Comparison of ENCODE assay signal across 1 cellular context in genomic region chr5:91312698-91313097, GRCh38.
TF ChIP-seq lines count a peak whose summit lies in the region.

No MANE protein-coding gene starts in this region.

TF ChIP-seq in HepG2, 621 proteins besides CTCF, POLR2A, EP300 and RAD21 (continues in another document):
- TF ChIP-seq, protein P1, sequence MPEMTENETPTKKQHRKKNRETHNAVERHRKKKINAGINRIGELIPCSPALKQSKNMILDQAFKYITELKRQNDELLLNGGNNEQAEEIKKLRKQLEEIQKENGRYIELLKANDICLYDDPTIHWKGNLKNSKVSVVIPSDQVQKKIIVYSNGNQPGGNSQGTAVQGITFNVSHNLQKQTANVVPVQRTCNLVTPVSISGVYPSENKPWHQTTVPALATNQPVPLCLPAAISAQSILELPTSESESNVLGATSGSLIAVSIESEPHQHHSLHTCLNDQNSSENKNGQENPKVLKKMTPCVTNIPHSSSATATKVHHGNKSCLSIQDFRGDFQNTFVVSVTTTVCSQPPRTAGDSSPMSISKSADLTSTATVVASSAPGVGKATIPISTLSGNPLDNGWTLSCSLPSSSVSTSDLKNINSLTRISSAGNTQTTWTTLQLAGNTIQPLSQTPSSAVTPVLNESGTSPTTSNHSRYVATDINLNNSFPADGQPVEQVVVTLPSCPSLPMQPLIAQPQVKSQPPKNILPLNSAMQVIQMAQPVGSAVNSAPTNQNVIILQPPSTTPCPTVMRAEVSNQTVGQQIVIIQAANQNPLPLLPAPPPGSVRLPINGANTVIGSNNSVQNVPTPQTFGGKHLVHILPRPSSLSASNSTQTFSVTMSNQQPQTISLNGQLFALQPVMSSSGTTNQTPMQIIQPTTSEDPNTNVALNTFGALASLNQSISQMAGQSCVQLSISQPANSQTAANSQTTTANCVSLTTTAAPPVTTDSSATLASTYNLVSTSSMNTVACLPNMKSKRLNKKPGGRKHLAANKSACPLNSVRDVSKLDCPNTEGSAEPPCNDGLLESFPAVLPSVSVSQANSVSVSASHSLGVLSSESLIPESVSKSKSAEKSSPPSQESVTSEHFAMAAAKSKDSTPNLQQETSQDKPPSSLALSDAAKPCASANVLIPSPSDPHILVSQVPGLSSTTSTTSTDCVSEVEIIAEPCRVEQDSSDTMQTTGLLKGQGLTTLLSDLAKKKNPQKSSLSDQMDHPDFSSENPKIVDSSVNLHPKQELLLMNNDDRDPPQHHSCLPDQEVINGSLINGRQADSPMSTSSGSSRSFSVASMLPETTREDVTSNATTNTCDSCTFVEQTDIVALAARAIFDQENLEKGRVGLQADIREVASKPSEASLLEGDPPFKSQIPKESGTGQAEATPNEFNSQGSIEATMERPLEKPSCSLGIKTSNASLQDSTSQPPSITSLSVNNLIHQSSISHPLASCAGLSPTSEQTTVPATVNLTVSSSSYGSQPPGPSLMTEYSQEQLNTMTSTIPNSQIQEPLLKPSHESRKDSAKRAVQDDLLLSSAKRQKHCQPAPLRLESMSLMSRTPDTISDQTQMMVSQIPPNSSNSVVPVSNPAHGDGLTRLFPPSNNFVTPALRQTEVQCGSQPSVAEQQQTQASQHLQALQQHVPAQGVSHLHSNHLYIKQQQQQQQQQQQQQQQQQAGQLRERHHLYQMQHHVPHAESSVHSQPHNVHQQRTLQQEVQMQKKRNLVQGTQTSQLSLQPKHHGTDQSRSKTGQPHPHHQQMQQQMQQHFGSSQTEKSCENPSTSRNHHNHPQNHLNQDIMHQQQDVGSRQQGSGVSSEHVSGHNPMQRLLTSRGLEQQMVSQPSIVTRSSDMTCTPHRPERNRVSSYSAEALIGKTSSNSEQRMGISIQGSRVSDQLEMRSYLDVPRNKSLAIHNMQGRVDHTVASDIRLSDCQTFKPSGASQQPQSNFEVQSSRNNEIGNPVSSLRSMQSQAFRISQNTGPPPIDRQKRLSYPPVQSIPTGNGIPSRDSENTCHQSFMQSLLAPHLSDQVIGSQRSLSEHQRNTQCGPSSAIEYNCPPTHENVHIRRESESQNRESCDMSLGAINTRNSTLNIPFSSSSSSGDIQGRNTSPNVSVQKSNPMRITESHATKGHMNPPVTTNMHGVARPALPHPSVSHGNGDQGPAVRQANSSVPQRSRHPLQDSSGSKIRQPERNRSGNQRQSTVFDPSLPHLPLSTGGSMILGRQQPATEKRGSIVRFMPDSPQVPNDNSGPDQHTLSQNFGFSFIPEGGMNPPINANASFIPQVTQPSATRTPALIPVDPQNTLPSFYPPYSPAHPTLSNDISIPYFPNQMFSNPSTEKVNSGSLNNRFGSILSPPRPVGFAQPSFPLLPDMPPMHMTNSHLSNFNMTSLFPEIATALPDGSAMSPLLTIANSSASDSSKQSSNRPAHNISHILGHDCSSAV (CRISPR knock-in tag; IDR thresholded peaks at IDR 0.05; ENCODE audit: borderline replicate concordance): no peak
- TF ChIP-seq ATRX (CRISPR knock-in tag; IDR thresholded peaks at IDR 0.05; ENCODE audit: borderline replicate concordance): no peak
- TF ChIP-seq HNRNPK (IDR thresholded peaks at IDR 0.05; ENCODE audit: low read depth, low read length, poor library complexity, severe bottlenecking): no peak
- TF ChIP-seq NFIC (IDR thresholded peaks at IDR 0.05; ENCODE audit: low read length): no peak
- no peak for TF ChIP-seq ZNF24 (IDR thresholded peaks at IDR 0.05)
- TF ChIP-seq ATF2 (CRISPR knock-in tag; IDR thresholded peaks at IDR 0.05): no peak
- TF ChIP-seq, protein P2, sequence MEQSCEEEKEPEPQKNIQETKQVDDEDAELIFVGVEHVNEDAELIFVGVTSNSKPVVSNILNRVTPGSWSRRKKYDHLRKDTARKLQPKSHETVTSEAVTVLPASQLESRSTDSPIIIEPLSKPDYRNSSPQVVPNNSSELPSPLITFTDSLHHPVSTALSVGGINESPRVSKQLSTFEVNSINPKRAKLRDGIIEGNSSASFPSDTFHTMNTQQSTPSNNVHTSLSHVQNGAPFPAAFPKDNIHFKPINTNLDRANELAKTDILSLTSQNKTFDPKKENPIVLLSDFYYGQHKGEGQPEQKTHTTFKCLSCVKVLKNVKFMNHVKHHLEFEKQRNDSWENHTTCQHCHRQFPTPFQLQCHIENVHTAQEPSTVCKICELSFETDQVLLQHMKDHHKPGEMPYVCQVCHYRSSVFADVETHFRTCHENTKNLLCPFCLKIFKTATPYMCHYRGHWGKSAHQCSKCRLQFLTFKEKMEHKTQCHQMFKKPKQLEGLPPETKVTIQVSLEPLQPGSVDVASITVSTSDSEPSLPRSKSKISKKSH (CRISPR knock-in tag; IDR thresholded peaks at IDR 0.05; ENCODE audit: borderline replicate concordance): no peak
- peak; percentile 88; the same call in 1 of the 2 replicates for TF ChIP-seq ZNF768 (CRISPR knock-in tag; IDR thresholded peaks at IDR 0.05)
- no peak for TF ChIP-seq GMEB1 (CRISPR knock-in tag; IDR thresholded peaks at IDR 0.05; ENCODE audit: borderline replicate concordance)
- 0 out of 2 replicates have a peak, but pooled peaks have one; percentile 48 for TF ChIP-seq CHD4 (IDR thresholded peaks at IDR 0.05; ENCODE audit: borderline replicate concordance, low read length)
- TF ChIP-seq SIX1 (CRISPR knock-in tag; IDR thresholded peaks at IDR 0.05; ENCODE audit: borderline replicate concordance): no peak
- TF ChIP-seq TOE1 (CRISPR knock-in tag; IDR thresholded peaks at IDR 0.05): no peak
- no peak for TF ChIP-seq ZNF562 (CRISPR knock-in tag; IDR thresholded peaks at IDR 0.05; ENCODE audit: borderline replicate concordance)
- TF ChIP-seq XRCC5 (optimal IDR thresholded peaks at IDR 0.05; ENCODE audit: low read length): no peak
- no peak for TF ChIP-seq SMYD3 (CRISPR knock-in tag; IDR thresholded peaks at IDR 0.05)
- TF ChIP-seq, protein P3, sequence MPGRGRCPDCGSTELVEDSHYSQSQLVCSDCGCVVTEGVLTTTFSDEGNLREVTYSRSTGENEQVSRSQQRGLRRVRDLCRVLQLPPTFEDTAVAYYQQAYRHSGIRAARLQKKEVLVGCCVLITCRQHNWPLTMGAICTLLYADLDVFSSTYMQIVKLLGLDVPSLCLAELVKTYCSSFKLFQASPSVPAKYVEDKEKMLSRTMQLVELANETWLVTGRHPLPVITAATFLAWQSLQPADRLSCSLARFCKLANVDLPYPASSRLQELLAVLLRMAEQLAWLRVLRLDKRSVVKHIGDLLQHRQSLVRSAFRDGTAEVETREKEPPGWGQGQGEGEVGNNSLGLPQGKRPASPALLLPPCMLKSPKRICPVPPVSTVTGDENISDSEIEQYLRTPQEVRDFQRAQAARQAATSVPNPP (CRISPR knock-in tag; IDR thresholded peaks at IDR 0.05): no peak
- TF ChIP-seq ZNF460 (CRISPR knock-in tag; IDR thresholded peaks at IDR 0.05; ENCODE audit: borderline replicate concordance): no peak
- TF ChIP-seq FOXP1 (IDR thresholded peaks at IDR 0.05): no peak
- TF ChIP-seq FOXP1 (CRISPR knock-in tag; IDR thresholded peaks at IDR 0.05): no peak
- TF ChIP-seq, protein P4, sequence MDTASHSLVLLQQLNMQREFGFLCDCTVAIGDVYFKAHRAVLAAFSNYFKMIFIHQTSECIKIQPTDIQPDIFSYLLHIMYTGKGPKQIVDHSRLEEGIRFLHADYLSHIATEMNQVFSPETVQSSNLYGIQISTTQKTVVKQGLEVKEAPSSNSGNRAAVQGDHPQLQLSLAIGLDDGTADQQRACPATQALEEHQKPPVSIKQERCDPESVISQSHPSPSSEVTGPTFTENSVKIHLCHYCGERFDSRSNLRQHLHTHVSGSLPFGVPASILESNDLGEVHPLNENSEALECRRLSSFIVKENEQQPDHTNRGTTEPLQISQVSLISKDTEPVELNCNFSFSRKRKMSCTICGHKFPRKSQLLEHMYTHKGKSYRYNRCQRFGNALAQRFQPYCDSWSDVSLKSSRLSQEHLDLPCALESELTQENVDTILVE (CRISPR knock-in tag; IDR thresholded peaks at IDR 0.05): no peak
- TF ChIP-seq, protein P5, sequence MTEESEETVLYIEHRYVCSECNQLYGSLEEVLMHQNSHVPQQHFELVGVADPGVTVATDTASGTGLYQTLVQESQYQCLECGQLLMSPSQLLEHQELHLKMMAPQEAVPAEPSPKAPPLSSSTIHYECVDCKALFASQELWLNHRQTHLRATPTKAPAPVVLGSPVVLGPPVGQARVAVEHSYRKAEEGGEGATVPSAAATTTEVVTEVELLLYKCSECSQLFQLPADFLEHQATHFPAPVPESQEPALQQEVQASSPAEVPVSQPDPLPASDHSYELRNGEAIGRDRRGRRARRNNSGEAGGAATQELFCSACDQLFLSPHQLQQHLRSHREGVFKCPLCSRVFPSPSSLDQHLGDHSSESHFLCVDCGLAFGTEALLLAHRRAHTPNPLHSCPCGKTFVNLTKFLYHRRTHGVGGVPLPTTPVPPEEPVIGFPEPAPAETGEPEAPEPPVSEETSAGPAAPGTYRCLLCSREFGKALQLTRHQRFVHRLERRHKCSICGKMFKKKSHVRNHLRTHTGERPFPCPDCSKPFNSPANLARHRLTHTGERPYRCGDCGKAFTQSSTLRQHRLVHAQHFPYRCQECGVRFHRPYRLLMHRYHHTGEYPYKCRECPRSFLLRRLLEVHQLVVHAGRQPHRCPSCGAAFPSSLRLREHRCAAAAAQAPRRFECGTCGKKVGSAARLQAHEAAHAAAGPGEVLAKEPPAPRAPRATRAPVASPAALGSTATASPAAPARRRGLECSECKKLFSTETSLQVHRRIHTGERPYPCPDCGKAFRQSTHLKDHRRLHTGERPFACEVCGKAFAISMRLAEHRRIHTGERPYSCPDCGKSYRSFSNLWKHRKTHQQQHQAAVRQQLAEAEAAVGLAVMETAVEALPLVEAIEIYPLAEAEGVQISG (CRISPR knock-in tag; IDR thresholded peaks at IDR 0.05): no peak
- no peak for TF ChIP-seq SRSF9 (IDR thresholded peaks at IDR 0.05; ENCODE audit: borderline replicate concordance, insufficient read depth, low read depth, low read length, poor library complexity, severe bottlenecking)
- no peak for TF ChIP-seq ZNF543 (CRISPR knock-in tag; IDR thresholded peaks at IDR 0.05)
- no peak for TF ChIP-seq ZBTB40 (IDR thresholded peaks at IDR 0.05)
- TF ChIP-seq ZBTB40 (CRISPR knock-in tag; IDR thresholded peaks at IDR 0.05): no peak
